Comparison of ENCODE assay signal across 8 cellular contexts in genomic region chr2:70115646-70116442, GRCh38. TPM values are rescaled to one million over a fixed set of nuclear protein-coding genes. Genes with fewer than 3 reads are reported as not detected.
DNase-seq lines count a peak whose midpoint lies in the region; ATAC-seq and TF ChIP-seq lines count a peak whose summit lies in the region.

No MANE protein-coding gene starts in this region.

- H3K4me2 ChIP-seq in skeletal muscle satellite cell (ENCODE audit: low read length) = peak overlapping the region; percentile 26

- H3K9me3 ChIP-seq in skeletal muscle satellite cell (replicated peaks; ENCODE audit: low read length) = no peaks in the 10 kb centered on the region

- no peak for DNase-seq in A172 (ENCODE audit: low spot score)
- DNase-seq in cerebellar nuclear complex (lab: John Stamatoyannopoulos, UW) = no peak
- DNase-seq in LoVo (ENCODE audit: low spot score) = no peak

- no peaks in the 10 kb centered on the region for H3K27me3 ChIP-seq in skeletal muscle satellite cell (ENCODE audit: control insufficient read depth, insufficient read depth, low read length)

- H3K36me3 ChIP-seq in skeletal muscle satellite cell (ENCODE audit: insufficient read depth, low read length) = no peaks in the 10 kb centered on the region

- peaks cover 37% of the 10 kb centered on the region for H3K4me1 ChIP-seq in skeletal muscle satellite cell (ENCODE audit: control insufficient read depth, insufficient read depth, low read length)

- peaks cover 68% of the 10 kb centered on the region for H3K4me1 Mint-ChIP-seq in brain

- no peaks in the 10 kb centered on the region for H3K36me3 Mint-ChIP-seq in brain

- no peak overlapping the region for H3K4me3 ChIP-seq in skeletal muscle satellite cell (ENCODE audit: low read length)

- TF ChIP-seq CTCF in brain (conservative IDR thresholded peaks at IDR 0.05) = no peak

- peak overlapping the region in 1 of 5 experiments; percentile 41 for H3K4me3 Mint-ChIP-seq in brain

- no peaks in the 10 kb centered on the region for H3K27me3 Mint-ChIP-seq in brain

- peak overlapping the region; percentile 60 to 99 (median 92) for H3K27ac Mint-ChIP-seq in brain

- H3K9ac ChIP-seq in skeletal muscle satellite cell (ENCODE audit: low read depth, low read length) = no peak overlapping the region

- ATAC-seq in GM19035 (IDR thresholded peaks at IDR 0.05; ENCODE audit: unreplicated experiment) (peak; percentile 58), HG02938 (IDR thresholded peaks at IDR 0.05; ENCODE audit: unreplicated experiment) (peak; percentile 47), HG02840 (IDR thresholded peaks at IDR 0.05; ENCODE audit: low FRiP score, unreplicated experiment) (no peak)

- no peaks in the 10 kb centered on the region for H3K9me3 Mint-ChIP-seq in brain

RNA-seq across cellular contexts. Expression of gene PCBP1, which starts 28.6 kb away (rescaled TPM):
- polyA plus RNA-seq in brain (ENCODE audit: insufficient read depth, low read depth, low replicate concordance) = 363 TPM
- total RNA-seq in skeletal muscle satellite cell (2012; rRNA removed) = 44.9 and 51.8 TPM in 2 replicates
- 24.3 and 26.3 TPM in 2 replicates for total RNA-seq in A172 (2014; rRNA removed; shearing (Covaris generic))
